1 cellular context compared by ENCODE assay signal in genomic region chr4:184427093-184427492, GRCh38.
TF ChIP-seq lines count a peak whose summit lies in the region.

No MANE protein-coding gene starts in this region.

TF ChIP-seq in HepG2, 621 proteins besides CTCF, POLR2A, EP300 and RAD21:
- 0 out of 2 replicates have a peak, but pooled peaks have one; percentile 34 for TF ChIP-seq FOXA3 (CRISPR knock-in tag; IDR thresholded peaks at IDR 0.05)
- TF ChIP-seq SALL2 (CRISPR knock-in tag; IDR thresholded peaks at IDR 0.05): no peak
- no peak for TF ChIP-seq FOXA1 (IDR thresholded peaks at IDR 0.05)
- 0 out of 2 replicates have a peak, but pooled peaks have one; percentile 9 for TF ChIP-seq FOXA1 (CRISPR knock-in tag; IDR thresholded peaks at IDR 0.05)
